Comparison of ENCODE assay signal across 1 cellular context in the genomic region with DNA sequence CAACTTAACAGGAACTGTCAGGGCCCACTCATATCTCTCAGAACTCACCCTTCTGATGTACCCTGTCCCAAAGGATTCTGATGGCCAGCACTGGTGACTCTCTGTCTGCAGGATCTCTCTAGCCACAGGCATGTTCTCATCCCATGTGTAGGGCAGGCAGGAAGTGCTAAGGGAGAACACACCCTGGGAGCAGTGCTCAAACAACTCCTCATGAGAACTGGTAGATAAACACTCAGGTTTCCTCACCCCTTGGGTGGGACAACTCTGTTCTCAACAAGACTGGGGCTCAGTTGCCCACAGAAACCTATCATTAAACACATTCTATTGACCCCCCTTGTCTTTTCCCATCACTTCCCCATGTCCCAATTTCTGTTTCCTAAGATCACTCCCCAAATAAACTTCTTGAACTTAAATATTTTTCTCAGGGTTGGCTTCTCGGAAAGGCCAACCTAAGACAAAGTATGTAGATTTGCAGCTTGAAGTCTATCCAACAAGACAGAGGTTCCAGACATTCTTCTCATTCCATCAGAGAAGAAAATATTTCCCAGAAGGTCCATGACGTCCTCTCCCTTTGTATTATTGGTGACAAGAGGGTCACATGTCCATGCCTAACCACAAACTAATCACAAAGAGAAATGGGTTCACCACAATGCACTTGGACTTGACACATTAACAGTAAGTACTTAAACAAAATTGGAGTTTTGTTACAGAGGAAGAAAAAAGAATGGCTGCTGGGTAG.
TF ChIP-seq lines count a peak whose summit lies in the region.

No MANE protein-coding gene starts in this region.

TF ChIP-seq in Ishikawa, 13 proteins besides CTCF, POLR2A, EP300 and RAD21 (continued from another document):
- TF ChIP-seq, protein P1, sequence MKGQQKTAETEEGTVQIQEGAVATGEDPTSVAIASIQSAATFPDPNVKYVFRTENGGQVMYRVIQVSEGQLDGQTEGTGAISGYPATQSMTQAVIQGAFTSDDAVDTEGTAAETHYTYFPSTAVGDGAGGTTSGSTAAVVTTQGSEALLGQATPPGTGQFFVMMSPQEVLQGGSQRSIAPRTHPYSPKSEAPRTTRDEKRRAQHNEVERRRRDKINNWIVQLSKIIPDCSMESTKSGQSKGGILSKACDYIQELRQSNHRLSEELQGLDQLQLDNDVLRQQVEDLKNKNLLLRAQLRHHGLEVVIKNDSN (IDR thresholded peaks at IDR 0.05) = peak; percentile 84
- no peak for TF ChIP-seq TAF1 (IDR thresholded peaks at IDR 0.05; ENCODE audit: low read depth)
- no peak for TF ChIP-seq EGR1 (IDR thresholded peaks at IDR 0.05)
- no peak for TF ChIP-seq NFIC (IDR thresholded peaks at IDR 0.05)
- peak; percentile 69 for TF ChIP-seq TEAD4 (IDR thresholded peaks at IDR 0.05)
- TF ChIP-seq, protein P2, sequence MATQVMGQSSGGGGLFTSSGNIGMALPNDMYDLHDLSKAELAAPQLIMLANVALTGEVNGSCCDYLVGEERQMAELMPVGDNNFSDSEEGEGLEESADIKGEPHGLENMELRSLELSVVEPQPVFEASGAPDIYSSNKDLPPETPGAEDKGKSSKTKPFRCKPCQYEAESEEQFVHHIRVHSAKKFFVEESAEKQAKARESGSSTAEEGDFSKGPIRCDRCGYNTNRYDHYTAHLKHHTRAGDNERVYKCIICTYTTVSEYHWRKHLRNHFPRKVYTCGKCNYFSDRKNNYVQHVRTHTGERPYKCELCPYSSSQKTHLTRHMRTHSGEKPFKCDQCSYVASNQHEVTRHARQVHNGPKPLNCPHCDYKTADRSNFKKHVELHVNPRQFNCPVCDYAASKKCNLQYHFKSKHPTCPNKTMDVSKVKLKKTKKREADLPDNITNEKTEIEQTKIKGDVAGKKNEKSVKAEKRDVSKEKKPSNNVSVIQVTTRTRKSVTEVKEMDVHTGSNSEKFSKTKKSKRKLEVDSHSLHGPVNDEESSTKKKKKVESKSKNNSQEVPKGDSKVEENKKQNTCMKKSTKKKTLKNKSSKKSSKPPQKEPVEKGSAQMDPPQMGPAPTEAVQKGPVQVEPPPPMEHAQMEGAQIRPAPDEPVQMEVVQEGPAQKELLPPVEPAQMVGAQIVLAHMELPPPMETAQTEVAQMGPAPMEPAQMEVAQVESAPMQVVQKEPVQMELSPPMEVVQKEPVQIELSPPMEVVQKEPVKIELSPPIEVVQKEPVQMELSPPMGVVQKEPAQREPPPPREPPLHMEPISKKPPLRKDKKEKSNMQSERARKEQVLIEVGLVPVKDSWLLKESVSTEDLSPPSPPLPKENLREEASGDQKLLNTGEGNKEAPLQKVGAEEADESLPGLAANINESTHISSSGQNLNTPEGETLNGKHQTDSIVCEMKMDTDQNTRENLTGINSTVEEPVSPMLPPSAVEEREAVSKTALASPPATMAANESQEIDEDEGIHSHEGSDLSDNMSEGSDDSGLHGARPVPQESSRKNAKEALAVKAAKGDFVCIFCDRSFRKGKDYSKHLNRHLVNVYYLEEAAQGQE (IDR thresholded peaks at IDR 0.05; ENCODE audit: low read depth) = no peak
- no peak for TF ChIP-seq CREB1 (IDR thresholded peaks at IDR 0.05; ENCODE audit: low read depth)
